ENCODE assay signal across 8 cellular contexts in the genomic region with DNA sequence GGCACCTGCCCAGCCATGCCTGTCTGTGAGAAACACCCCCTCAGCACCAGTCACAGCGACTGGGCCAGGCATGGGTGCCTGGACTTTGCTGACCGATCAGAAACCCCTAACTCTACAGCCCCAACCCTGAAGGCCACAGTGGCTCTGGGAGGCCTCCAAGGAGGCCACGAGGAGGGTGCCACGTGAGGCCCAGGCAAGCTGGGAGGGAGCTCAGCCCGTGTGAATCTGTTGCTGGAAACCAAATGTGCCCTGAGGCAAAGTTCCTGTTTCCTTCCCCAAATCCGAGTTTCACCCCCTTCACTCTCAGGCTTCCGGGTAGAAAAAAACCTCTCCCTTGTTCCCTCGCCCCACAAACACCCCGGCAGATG. TPM values are rescaled to one million over a fixed set of nuclear protein-coding genes. Genes with fewer than 3 reads are reported as not detected.
DNase-seq lines count a peak whose midpoint lies in the region; ATAC-seq, FAIRE-seq and TF ChIP-seq lines count a peak whose summit lies in the region.

No MANE protein-coding gene starts in this region.

- intact Hi-C loops in activated B cell treated with CpG ODN at 0.5 μM for 24 hours (cut with micrococcal nuclease), result loop anchor here (1.0 to 10.0 kb wide), 7 partner anchors 28 to 1292 kb away; partner anchors contain the start of genes CHKA, MYEOV, NDUFS8 and PPP6R3

- TF ChIP-seq POLR2A in GM12892 (IDR thresholded peaks at IDR 0.05; ENCODE audit: low read depth, low read length), result 0 out of 2 replicates have a peak, but pooled peaks have one; percentile 9

- H3K4me3 Mint-ChIP-seq in activated B cell treated with CpG ODN at 0.5 μM for 24 hours, result peak overlapping the region; percentile 91
- H3K4me3 Mint-ChIP-seq in naive B cell, result peak overlapping the region; percentile 91 to 99 (median 95)

- H3K4me1 Mint-ChIP-seq in activated B cell treated with CpG ODN at 0.5 μM for 24 hours, result peaks cover 77% of the 10 kb centered on the region
- H3K4me1 Mint-ChIP-seq in naive B cell, result peaks cover 57 to 77% (median 73%) of the 10 kb centered on the region in 3 donors

- H3K36me3 Mint-ChIP-seq in activated B cell treated with CpG ODN at 0.5 μM for 24 hours (ENCODE audit: low read depth) (peaks cover 34% of the 10 kb centered on the region), naive B cell (peaks cover 0 to 2% of the 10 kb centered on the region in 2 donors)

- DNase-seq in GM12892 (ENCODE audit: insufficient read length) (no peak), activated B cell treated with CpG ODN at 0.5 μM for 24 hours (no peak), naive B cell (peak; percentile 84), DMS153 (lab: John Stamatoyannopoulos, UW) (no peak)
- DNase-seq in stimulated activated CD4-positive, alpha-beta T cell treated with anti-CD3 and anti-CD28 coated beads, Interleukin-4, amount 100 ng/mL, for 24 hours, result no peak
- no peak for DNase-seq in central memory CD4-positive, alpha-beta T cell

- CTCF ChIA-PET in activated B cell treated with CpG ODN at 0.5 μM for 24 hours (lab: Charles Lee), result interaction anchor here (1.1 to 1.4 kb wide), 3 partner anchors 9 to 47 kb away, joined by 3 to 5 read pairs (median 4); no protein-coding TSS in a partner anchor

- H3K27me3 Mint-ChIP-seq in activated B cell treated with CpG ODN at 0.5 μM for 24 hours (no peaks in the 10 kb centered on the region), naive B cell (no peaks in the 10 kb centered on the region)

- ATAC-seq in HG02852 (IDR thresholded peaks at IDR 0.05; ENCODE audit: unreplicated experiment) (peak; percentile 9), activated B cell treated with CpG ODN at 0.5 μM for 24 hours (ENCODE audit: low read depth) (peak; percentile 41), naive B cell (ENCODE audit: low read depth in 2 of 2) (peak; percentile 54 to 55), HG02571 (IDR thresholded peaks at IDR 0.05; ENCODE audit: unreplicated experiment) (no peak)

- peak overlapping the region; percentile 95 for H3K27ac Mint-ChIP-seq in activated B cell treated with CpG ODN at 0.5 μM for 24 hours
- peak overlapping the region; percentile 85 to 99 (median 98) for H3K27ac Mint-ChIP-seq in naive B cell

- no peak for FAIRE-seq in GM12892 (lab: Jason Lieb, UNC)

- POLR2A ChIA-PET in activated B cell treated with CpG ODN at 0.5 μM for 24 hours (lab: Charles Lee), result interaction anchor here (0.6 to 2.5 kb wide), 15 partner anchors 8 to 789 kb away, joined by 3 to 12 read pairs (median 4); partner anchors contain the start of genes ALDH3B1, C11orf24, KMT5B and NDUFS8

- H3K9me3 Mint-ChIP-seq in activated B cell treated with CpG ODN at 0.5 μM for 24 hours (no peaks in the 10 kb centered on the region), naive B cell (no peaks in the 10 kb centered on the region)

- TF ChIP-seq CTCF in activated B cell treated with CpG ODN at 0.5 μM for 24 hours (IDR thresholded peaks at IDR 0.05), result no peak

RNA-seq across cellular contexts. Expression of gene UNC93B1, which starts 1.3 kb away (rescaled TPM):
- polyA plus RNA-seq in GM12892 (2012; ENCODE audit: missing spikeins), result 19.5 TPM
- 117 and 133 TPM in 2 replicates for total RNA-seq in activated B cell treated with CpG ODN at 0.5 μM for 24 hours
- 100 to 1,000 TPM in 3 of 6 donors, 10 to 100 TPM in 3; 93.5 to 149 (median 103) TPM for polyA plus RNA-seq in naive B cell (ENCODE audit: low read depth in 6 of 6)

RNA-seq across cellular contexts. Expression of gene ALDH3B1, which starts 7.6 kb away (rescaled TPM):
- 0.13 TPM for polyA plus RNA-seq in GM12892 (2012; ENCODE audit: missing spikeins)
- total RNA-seq in activated B cell treated with CpG ODN at 0.5 μM for 24 hours, result 0.53 and 0.98 TPM in 2 replicates
- under 1 TPM in 5 of 6 donors, not detected in 1; 0.33 to 0.94 (median 0.67) TPM for polyA plus RNA-seq in naive B cell (ENCODE audit: low read depth in 6 of 6)

RNA-seq across cellular contexts. Expression of gene NDUFS8, which starts 27.9 kb away (rescaled TPM):
- polyA plus RNA-seq in GM12892 (2012; ENCODE audit: missing spikeins), result 67.3 TPM
- 93.7 and 101 TPM in 2 replicates for total RNA-seq in activated B cell treated with CpG ODN at 0.5 μM for 24 hours
- 100 to 1,000 TPM; 110 to 130 (median 119) TPM for polyA plus RNA-seq in naive B cell (ENCODE audit: low read depth in 6 of 6)

RNA-seq across cellular contexts. Expression of gene TCIRG1, which starts 36.3 kb away (rescaled TPM):
- polyA plus RNA-seq in GM12892 (2012; ENCODE audit: missing spikeins), result 32.9 TPM
- total RNA-seq in activated B cell treated with CpG ODN at 0.5 μM for 24 hours, result 209 and 227 TPM in 2 replicates
- polyA plus RNA-seq in naive B cell (ENCODE audit: low read depth in 6 of 6), result 10 to 100 TPM; 16.4 to 44.9 (median 26.6) TPM
